Comparison of ENCODE assay signal across 8 cellular contexts in genomic region chr10:87861953-87862643, GRCh38. TPM values are rescaled to one million over a fixed set of nuclear protein-coding genes. Genes with fewer than 3 reads are reported as not detected.
DNase-seq lines count a peak whose midpoint lies in the region; ATAC-seq and TF ChIP-seq lines count a peak whose summit lies in the region.

No MANE protein-coding gene starts in this region.

- BruUV-seq in Calu3 (replicated peaks; lab: Mats Ljungman, UMichigan) = no TSS peak

- DNase-seq in Calu3 (peak; percentile 93), HL-60 (ENCODE audit: low read depth in 1 of 2, low spot score in 1 of 2) (peak; percentile 98 to 99), RKO (ENCODE audit: low spot score) (peak; percentile 97), fibroblast of peridontal ligament (ENCODE audit: extremely low read depth) (peak; percentile 98)
- DNase-seq in activated T-helper 9 cell treated with anti-CD3 and anti-CD28 coated beads, Interleukin-2, amount 50 U/mL, for 16 hours (ENCODE audit: low read depth) = peak; percentile 91
- peak; percentile 82 to 97 (median 92) for DNase-seq in naive thymus-derived CD8-positive, alpha-beta T cell

- CTCF ChIA-PET in Calu3 (lab: Charles Lee) = interaction anchor here (1.1 to 1.9 kb wide), 5 partner anchors 16 to 525 kb away, joined by 3 to 6 read pairs (median 4); no protein-coding TSS in a partner anchor

- POLR2A ChIA-PET in naive thymus-derived CD8-positive, alpha-beta T cell (lab: Charles Lee) = interaction anchor here (0.6 to 5.9 kb wide), 31 partner anchors 10 to 1222 kb away, joined by 3 to 163 read pairs (median 5); partner anchors contain the start of genes ATAD1 and RNLS

- H3K9me3 Mint-ChIP-seq in Calu3 (ENCODE audit: low read depth, unreplicated experiment) = no peaks in the 10 kb centered on the region
- no peaks in the 10 kb centered on the region for H3K9me3 Mint-ChIP-seq in naive thymus-derived CD8-positive, alpha-beta T cell
- no peaks in the 10 kb centered on the region for H3K9me3 Mint-ChIP-seq in stimulated activated memory B cell treated with anti-CD40 and anti-IgM and Interleukin-4, amounts not matched to agents 10 μg/mL and 1 μg/mL and 100 μg/mL, for 72 hours

- H3K27me3 Mint-ChIP-seq in Calu3 (ENCODE audit: unreplicated experiment) = no peaks in the 10 kb centered on the region
- peaks cover 0 to 3% (median 0%) of the 10 kb centered on the region in 5 donors for H3K27me3 Mint-ChIP-seq in naive thymus-derived CD8-positive, alpha-beta T cell
- H3K27me3 Mint-ChIP-seq in stimulated activated memory B cell treated with anti-CD40 and anti-IgM and Interleukin-4, amounts not matched to agents 10 μg/mL and 1 μg/mL and 100 μg/mL, for 72 hours = no peaks in the 10 kb centered on the region

- peak overlapping the region; percentile 76 for H3K27ac Mint-ChIP-seq in Calu3 (ENCODE audit: unreplicated experiment)
- peak overlapping the region; percentile 94 to 99 (median 98) for H3K27ac Mint-ChIP-seq in naive thymus-derived CD8-positive, alpha-beta T cell
- H3K27ac Mint-ChIP-seq in stimulated activated memory B cell treated with anti-CD40 and anti-IgM and Interleukin-4, amounts not matched to agents 10 μg/mL and 1 μg/mL and 100 μg/mL, for 72 hours = peak overlapping the region; percentile 90

- H3K4me3 ChIP-seq in HL-60 (replicated peaks; ENCODE audit: insufficient read depth, low read length) = peak overlapping the region; percentile 86

- peak overlapping the region; percentile 92 for H3K4me3 Mint-ChIP-seq in Calu3 (ENCODE audit: low read depth, unreplicated experiment)
- peak overlapping the region; percentile 93 to 100 (median 98) for H3K4me3 Mint-ChIP-seq in naive thymus-derived CD8-positive, alpha-beta T cell
- peak overlapping the region; percentile 92 for H3K4me3 Mint-ChIP-seq in stimulated activated memory B cell treated with anti-CD40 and anti-IgM and Interleukin-4, amounts not matched to agents 10 μg/mL and 1 μg/mL and 100 μg/mL, for 72 hours

- H3K27ac ChIP-seq in HL-60 (replicated peaks) = peak overlapping the region; percentile 91

- no peak for TF ChIP-seq CTCF in Calu3 (IDR thresholded peaks at IDR 0.05; ENCODE audit: unreplicated experiment)
- TF ChIP-seq CTCF in HL-60 (IDR thresholded peaks at IDR 0.05; ENCODE audit: insufficient read depth, low read length) = no peak

- peaks cover 48% of the 10 kb centered on the region for H3K36me3 Mint-ChIP-seq in Calu3 (ENCODE audit: insufficient read depth, unreplicated experiment)
- peaks cover 0 to 7% (median 5%) of the 10 kb centered on the region in 3 donors for H3K36me3 Mint-ChIP-seq in naive thymus-derived CD8-positive, alpha-beta T cell
- H3K36me3 Mint-ChIP-seq in stimulated activated memory B cell treated with anti-CD40 and anti-IgM and Interleukin-4, amounts not matched to agents 10 μg/mL and 1 μg/mL and 100 μg/mL, for 72 hours = peaks cover 20% of the 10 kb centered on the region

- H3K27me3 ChIP-seq in HL-60 (ENCODE audit: insufficient read depth, poor library complexity, severe bottlenecking) = no peaks in the 10 kb centered on the region

- intact Hi-C loops in Calu3 (cut with micrococcal nuclease; ENCODE audit: unreplicated experiment) = loop anchor here (2.0 to 5.0 kb wide), 3 partner anchors 250 to 690 kb away; no protein-coding TSS in a partner anchor

- peaks cover 17% of the 10 kb centered on the region for H3K4me1 Mint-ChIP-seq in Calu3 (ENCODE audit: low read depth, unreplicated experiment)
- H3K4me1 Mint-ChIP-seq in naive thymus-derived CD8-positive, alpha-beta T cell = peaks cover 28 to 54% (median 36%) of the 10 kb centered on the region in 4 donors
- H3K4me1 Mint-ChIP-seq in stimulated activated memory B cell treated with anti-CD40 and anti-IgM and Interleukin-4, amounts not matched to agents 10 μg/mL and 1 μg/mL and 100 μg/mL, for 72 hours = peaks cover 42% of the 10 kb centered on the region

- peak; percentile 49 for ATAC-seq in GM19438 (IDR thresholded peaks at IDR 0.05; ENCODE audit: low read depth, unreplicated experiment)
- peak; percentile 60 to 70 for ATAC-seq in naive thymus-derived CD8-positive, alpha-beta T cell
- ATAC-seq in stimulated activated memory B cell treated with anti-CD40 and anti-IgM and Interleukin-4, amounts not matched to agents 10 μg/mL and 1 μg/mL and 100 μg/mL, for 72 hours = peak; percentile 83

RNA-seq across cellular contexts. Expression of gene KLLN, which starts 1.2 kb away (rescaled TPM):
- total RNA-seq in Calu3 (2022) = 0.52 and 0.81 TPM in 2 replicates
- 1 to 10 TPM; 1.4 to 1.7 TPM for total RNA-seq in naive thymus-derived CD8-positive, alpha-beta T cell
- polyA plus RNA-seq in naive thymus-derived CD8-positive, alpha-beta T cell = under 1 TPM; 0.08 to 0.47 (median 0.19) TPM

RNA-seq across cellular contexts. Expression of gene PTEN, which starts 1.3 kb away (rescaled TPM):
- 44.6 and 46.8 TPM in 2 replicates for total RNA-seq in Calu3 (2022)
- 10 to 100 TPM; 83.3 to 90.0 TPM for total RNA-seq in naive thymus-derived CD8-positive, alpha-beta T cell
- 10 to 100 TPM; 29.4 to 37.7 (median 30.4) TPM for polyA plus RNA-seq in naive thymus-derived CD8-positive, alpha-beta T cell

RNA-seq across cellular contexts. Expression of gene ATAD1, which starts 44.1 kb away (rescaled TPM):
- 30.4 and 31.0 TPM in 2 replicates for total RNA-seq in Calu3 (2022)
- total RNA-seq in naive thymus-derived CD8-positive, alpha-beta T cell = 10 to 100 TPM; 53.3 to 59.7 TPM
- 10 to 100 TPM; 32.4 to 39.0 (median 35.9) TPM for polyA plus RNA-seq in naive thymus-derived CD8-positive, alpha-beta T cell

Comparison
In these comparisons a context has a peak if more than half of its experiments do, and no peak if none do; other contexts are left out.
1. Peak in every context shown above with its lines: DNase-seq, ATAC-seq, H3K4me3 ChIP-seq and H3K27ac ChIP-seq.